8 cellular contexts compared by ENCODE assay signal in genomic region chr1:29124366-29125236, GRCh38. TPM values are rescaled to one million over a fixed set of nuclear protein-coding genes. Genes with fewer than 3 reads are reported as not detected.
DNase-seq lines count a peak whose midpoint lies in the region; ATAC-seq and TF ChIP-seq lines count a peak whose summit lies in the region.

No MANE protein-coding gene starts in this region.

- H3K4me1 ChIP-seq in Peyer's patch (peaks cover 9 to 42% (median 27%) of the 10 kb centered on the region in 4 donors), osteoblast (ENCODE audit: insufficient read depth, low read length) (peaks cover 12% of the 10 kb centered on the region)

- H3K36me3 ChIP-seq in Peyer's patch, result no peaks in the 10 kb centered on the region
- H3K36me3 ChIP-seq in osteoblast (ENCODE audit: insufficient read depth, low read length), result no peaks in the 10 kb centered on the region

- peak overlapping the region; percentile 68 to 94 (median 78) for H3K27ac ChIP-seq in Peyer's patch
- peak overlapping the region; percentile 77 for H3K27ac ChIP-seq in osteoblast (ENCODE audit: low read depth, low read length)

- ATAC-seq in GM21619 (IDR thresholded peaks at IDR 0.05; ENCODE audit: unreplicated experiment), result no peak
- no peak for ATAC-seq in GM21367 (IDR thresholded peaks at IDR 0.05; ENCODE audit: unreplicated experiment)

- H3K27me3 ChIP-seq in Peyer's patch (peaks cover 0 to 16% of the 10 kb centered on the region in 2 donors), osteoblast (ENCODE audit: insufficient read depth, low read length) (no peaks in the 10 kb centered on the region)

- peaks cover 25% of the 10 kb centered on the region for H3K27me3 Mint-ChIP-seq in type B pancreatic cell

- peak overlapping the region; percentile 92 for H3K27ac Mint-ChIP-seq in type B pancreatic cell

- no peaks in the 10 kb centered on the region for H3K79me2 ChIP-seq in osteoblast (ENCODE audit: insufficient read depth, low read length)

- peak overlapping the region; percentile 89 for H2AFZ ChIP-seq in osteoblast (ENCODE audit: low read length)

- no peaks in the 10 kb centered on the region for H3K9me3 Mint-ChIP-seq in type B pancreatic cell

- H3K4me3 ChIP-seq in GM12875 (ENCODE audit: low read depth, low read length) (peak overlapping the region; percentile 39), Peyer's patch (peak overlapping the region; percentile 45 to 67 (median 64)), osteoblast (ENCODE audit: insufficient read depth, low read length) (peak overlapping the region; percentile 81)

- H3K4me1 Mint-ChIP-seq in type B pancreatic cell (ENCODE audit: unreplicated experiment), result peaks cover 9% of the 10 kb centered on the region

- DNase-seq in Peyer's patch, result peak; percentile 47 to 72 (median 70)
- peak; percentile 51 for DNase-seq in activated gamma-delta T cell (lab: John Stamatoyannopoulos, UW)
- peak; percentile 42 for DNase-seq in foreskin melanocyte
- peak; percentile 100 for DNase-seq in osteoblast (ENCODE audit: insufficient read length, low spot score, missing footprints)
- peak; percentile 89 for DNase-seq in type B pancreatic cell (ENCODE audit: extremely low spot score, unreplicated experiment)

- peak overlapping the region; percentile 86 for H3K4me2 ChIP-seq in osteoblast (ENCODE audit: insufficient read depth, low read length)

- H4K20me1 ChIP-seq in osteoblast (ENCODE audit: insufficient read depth, low read length), result peaks cover 10% of the 10 kb centered on the region

- peak overlapping the region; percentile 88 for H3K4me3 Mint-ChIP-seq in type B pancreatic cell

- no peaks in the 10 kb centered on the region for H3K9me3 ChIP-seq in Peyer's patch
- H3K9me3 ChIP-seq in osteoblast (ENCODE audit: low read depth, low read length), result no peaks in the 10 kb centered on the region

- TF ChIP-seq CTCF in GM12875 (IDR thresholded peaks at IDR 0.05; ENCODE audit: borderline replicate concordance, insufficient read depth, low read depth, low read length) (no peak), Peyer's patch (IDR thresholded peaks at IDR 0.05) (peak; percentile 10 to 78 (median 52)), osteoblast (IDR thresholded peaks at IDR 0.05; ENCODE audit: extremely low read depth, low read depth, low read length) (peak; percentile 53), type B pancreatic cell (conservative IDR thresholded peaks at IDR 0.05) (peak; percentile 80)

- no peaks in the 10 kb centered on the region for H3K36me3 Mint-ChIP-seq in type B pancreatic cell

- peak in 1 of 2 donors; percentile 21 for TF ChIP-seq POLR2A in Peyer's patch (IDR thresholded peaks at IDR 0.05)

RNA-seq across cellular contexts. Expression of gene TMEM200B, which starts 0.9 kb away (rescaled TPM):
- total RNA-seq in Peyer's patch (1 to 10 TPM; 2.0 to 2.8 (median 2.3) TPM), osteoblast (9.4 and 10.6 TPM in 2 replicates), type B pancreatic cell (ENCODE audit: low replicate concordance) (4.5 and 8.3 TPM in 2 replicates)

RNA-seq across cellular contexts. Expression of gene SRSF4, which starts 57.1 kb away (rescaled TPM):
- total RNA-seq in Peyer's patch (100 to 1,000 TPM in 1 of 4 donors, 10 to 100 TPM in 3; 62.7 to 153 (median 88.8) TPM), osteoblast (27.9 and 30.4 TPM in 2 replicates), type B pancreatic cell (ENCODE audit: low replicate concordance) (68.9 and 85.3 TPM in 2 replicates)

Comparison
In these comparisons a context has a peak if more than half of its experiments do, and no peak if none do; other contexts are left out.
1. DNase-seq: peak in every context shown above with its lines; median percentile 100 in osteoblast; 89 in type B pancreatic cell; 70 in Peyer's patch; 51 in activated gamma-delta T cell; 42 in foreskin melanocyte.